Comparison of ENCODE assay signal across 1 cellular context in genomic region chr2:73780242-73780582, GRCh38.
TF ChIP-seq lines count a peak whose summit lies in the region.

No MANE protein-coding gene starts in this region.

TF ChIP-seq in GM12878, 131 proteins besides CTCF, POLR2A, EP300 and RAD21:
- peak; percentile 2 for TF ChIP-seq SIX5 (IDR thresholded peaks at IDR 0.05; ENCODE audit: low read depth, low read length, severe bottlenecking)
- TF ChIP-seq BACH1 (IDR thresholded peaks at IDR 0.05; ENCODE audit: borderline replicate concordance): 0 out of 2 replicates have a peak, but pooled peaks have one; percentile 2
- no peak for TF ChIP-seq CREB1 (IDR thresholded peaks at IDR 0.05; ENCODE audit: low read depth)
